23 cellular contexts compared by ENCODE assay signal in genomic region chr11:36243641-36244040, GRCh38. TPM values are rescaled to one million over a fixed set of nuclear protein-coding genes. Genes with fewer than 3 reads are reported as not detected.
DNase-seq lines count a peak whose midpoint lies in the region; ATAC-seq and TF ChIP-seq lines count a peak whose summit lies in the region.
"Had no signal": no experiment of that assay in that cellular context is flagged by ENCODE, and none has a peak within 500 bp of the region (broad histone marks: within the 10 kb centered on the region; RNA-seq: fewer than 3 reads in every experiment).

No MANE protein-coding gene starts in this region.

- H2BK15ac ChIP-seq in IMR-90 (ENCODE audit: low read depth, low read length): no peak overlapping the region

- TF ChIP-seq POLR2A in IMR-90 (IDR thresholded peaks at IDR 0.05; ENCODE audit: low read depth, low read length): no peak
- no peak for TF ChIP-seq POLR2A in heart left ventricle (IDR thresholded peaks at IDR 0.05)

- no peak overlapping the region for H3K9ac ChIP-seq in IMR-90 (ENCODE audit: low read depth, low read length)
- H3K9ac ChIP-seq: GM23248 had no signal

- no peak overlapping the region for H4K5ac ChIP-seq in IMR-90 (ENCODE audit: low read depth, low read length)

- no peak overlapping the region for H3K14ac ChIP-seq in IMR-90 (replicated peaks; ENCODE audit: low read depth, low read length)

- no peak overlapping the region for H3K18ac ChIP-seq in IMR-90 (ENCODE audit: low read depth, low read length)

- no peak overlapping the region for H3K23ac ChIP-seq in IMR-90 (ENCODE audit: low read depth, low read length)

- no TSS peak for BruUV-seq in IMR-90 (replicated peaks; lab: Mats Ljungman, UMichigan)

- H4K8ac ChIP-seq in IMR-90 (ENCODE audit: low read depth in 2 of 2, low read length in 2 of 2): no peak overlapping the region

- no peak overlapping the region for H2AFZ ChIP-seq in IMR-90 (replicated peaks; ENCODE audit: low read length, poor library complexity)
- H2AFZ ChIP-seq: GM23248 had no signal

- H2BK20ac ChIP-seq in IMR-90 (ENCODE audit: low read depth, low read length): no peak overlapping the region

- no peak overlapping the region for H2AK5ac ChIP-seq in IMR-90 (ENCODE audit: low read depth, low read length)

- peaks cover 28% of the 10 kb centered on the region for H3K27me3 ChIP-seq in IMR-90 (ENCODE audit: control insufficient read depth, insufficient read depth, low read length)
- H3K27me3 ChIP-seq in heart left ventricle: no peaks in the 10 kb centered on the region

- H3K79me1 ChIP-seq in IMR-90 (ENCODE audit: low read depth in 1 of 2, low read length in 2 of 2): no peaks in the 10 kb centered on the region

- no peak overlapping the region for H2AK9ac ChIP-seq in IMR-90 (replicated peaks; ENCODE audit: low read depth, low read length, poor library complexity)

- peak; percentile 24; the same call in 1 of the 2 replicates for ATAC-seq in IMR-90 (ENCODE audit: low read depth)
- no peak for ATAC-seq in heart left ventricle
- ATAC-seq: CD8-positive, alpha-beta T cell; HCT116; SK-N-SH treated with all-trans-retinoic acid at 6 μM for 48 hours had no signal

- H3K27ac ChIP-seq in IMR-90 (ENCODE audit: insufficient read depth, low read length) (no peak overlapping the region), heart left ventricle (no peak overlapping the region)
- H3K27ac ChIP-seq: GM23248, HL-60 had no signal

- TF ChIP-seq CTCF in IMR-90 (conservative IDR thresholded peaks at IDR 0.05; ENCODE audit: low read depth, low read length) (no peak), heart left ventricle (IDR thresholded peaks at IDR 0.05) (no peak)

- in situ Hi-C loops in IMR-90 (cut with MboI; ENCODE audit: low sequenced_read_pairs): no loop called here

- dilution Hi-C loops in IMR-90 (cut with HindIII; ENCODE audit: low sequenced_read_pairs, unreplicated experiment): no loop called here

- no peak overlapping the region for H3K56ac ChIP-seq in IMR-90 (ENCODE audit: extremely low read depth, insufficient read depth, low read length)

- H3K4ac ChIP-seq in IMR-90 (ENCODE audit: low read depth, low read length): no peak overlapping the region

- no peaks in the 10 kb centered on the region for H4K20me1 ChIP-seq in IMR-90 (ENCODE audit: insufficient read depth, low read length)

- H3K9me1 ChIP-seq in IMR-90 (ENCODE audit: insufficient read depth, low read length): no peaks in the 10 kb centered on the region

- H3K4me2 ChIP-seq in IMR-90 (ENCODE audit: low read depth, low read length): no peak overlapping the region

- H4K91ac ChIP-seq in IMR-90 (ENCODE audit: insufficient read depth, low read depth, low read length): no peak overlapping the region

- H3K4me1 ChIP-seq in IMR-90 (ENCODE audit: control insufficient read depth, insufficient read depth, low read length) (no peaks in the 10 kb centered on the region), heart left ventricle (peaks cover 0 to 4% (median 0%) of the 10 kb centered on the region in 12 donors)

- no CpG with 5 or more reads among the region's 1 CpG for WGBS in IMR-90 (ENCODE audit: extremely low coverage in 2 of 2, insufficient read length in 1 of 2), 2 experiments
- WGBS in heart left ventricle, 4 donors: 53 to 69% (median 67%) methylated on average over 1 of the region's 1 CpG

- H3K4me3 ChIP-seq in IMR-90 (ENCODE audit: insufficient read depth, low read depth, low read length): no peak overlapping the region
- no peak overlapping the region for H3K4me3 ChIP-seq in heart left ventricle
- H3K4me3 ChIP-seq: GM23248 had no signal

- intact Hi-C loops in IMR-90 (cut with micrococcal nuclease) (no loop called here), posterior cingulate gyrus (cut with DNase I) (no loop called here), heart left ventricle (cut with DNase I) (no loop called here)

- H2BK5ac ChIP-seq in IMR-90 (ENCODE audit: low read depth, low read length, poor library complexity, severe bottlenecking): no peak overlapping the region

- H3K9me3 ChIP-seq in IMR-90 (ENCODE audit: control insufficient read depth, insufficient read depth, low read length) (no peaks in the 10 kb centered on the region; the same call in 1 of the 2 replicates), heart left ventricle (no peaks in the 10 kb centered on the region)

- no peak for TF ChIP-seq RAD21 in IMR-90 (IDR thresholded peaks at IDR 0.05; ENCODE audit: low read length)

- no peaks in the 10 kb centered on the region for H3K36me3 ChIP-seq in IMR-90 (ENCODE audit: control insufficient read depth, insufficient read depth, low read length)
- H3K36me3 ChIP-seq in heart left ventricle: no peaks in the 10 kb centered on the region

- no peak overlapping the region for H2BK120ac ChIP-seq in IMR-90 (ENCODE audit: low read depth, low read length)

- POLR2A ChIA-PET in IMR-90 (lab: Charles Lee; ENCODE audit: unreplicated experiment): no interaction called here

- no peak for DNase-seq in IMR-90
- peak; percentile 80 for DNase-seq in cerebellar cortex (ENCODE audit: low spot score)
- DNase-seq in islet precursor cell: peak; percentile 38
- DNase-seq in posterior cingulate gyrus: peak in 7 of 10 donors; percentile 23 to 89 (median 42)
- DNase-seq in NCI-H526 (lab: John Stamatoyannopoulos, UW): no peak
- DNase-seq in MV-4-11 (lab: John Stamatoyannopoulos, UW): no peak
- no peak for DNase-seq in heart left ventricle
- DNase-seq: AML-193; Calu3; CD8-positive, alpha-beta T cell; DMS53; EL; GM23248; KG1; NCI-H1092 treated with DMSO at 0.1 percent for 48 hours; NCI-H1436 treated with DMSO at 0.1 percent for 48 hours; NCI-H1930; NCI-H510A treated with DMSO at 0.1 percent for 48 hours; NCI-H774; NK-92 treated with Interleukin-12 subunit alpha and Interleukin-12 subunit beta, amount 100 ng/mL, for 24 hours had no signal

- CTCF ChIA-PET in IMR-90 (lab: Yijun Ruan, JAX): no interaction called here

TF ChIP-seq in IMR-90, 13 proteins besides CTCF, POLR2A, EP300 and RAD21:
- TF ChIP-seq MXI1 (IDR thresholded peaks at IDR 0.05; ENCODE audit: borderline replicate concordance, low read depth, low read length) (no peak), FOS (IDR thresholded peaks at IDR 0.05; ENCODE audit: low read depth, low read length) (no peak), BHLHE40 (IDR thresholded peaks at IDR 0.05; ENCODE audit: low read depth, low read length) (no peak)
TF ChIP-seq in IMR-90: peak in this region for 0.

RNA-seq across cellular contexts. Expression of gene COMMD9, which starts 45.6 kb away (rescaled TPM):
- total RNA-seq in IMR-90 (2012; rRNA removed) (50.7 and 54.2 TPM in 2 replicates), heart left ventricle (10 to 100 TPM; 39.0 to 92.4 (median 59.4) TPM)
- polyA plus RNA-seq in IMR-90 (2012; rRNA removed) (58.3 and 77.1 TPM in 2 replicates), heart left ventricle (10 to 100 TPM; 43.1 to 46.4 TPM)
- 42.1 and 51.2 TPM in 2 replicates for polyA plus RNA-seq in IMR-90 (2012; cell fraction: cytosol; rRNA removed)
- polyA plus RNA-seq in IMR-90 (2012; cell fraction: nucleus; rRNA removed; ENCODE audit: low replicate concordance): 33.2 and 38.4 TPM in 2 replicates

RNA-seq across cellular contexts. Expression of gene PRR5L, which starts 52.4 kb away (rescaled TPM):
- total RNA-seq in IMR-90 (2012; rRNA removed) (3.3 and 3.6 TPM in 2 replicates), heart left ventricle (10 to 100 TPM in 1 of 9 donors, 1 to 10 TPM in 6, under 1 TPM in 2; 0.67 to 17.8 (median 3.1) TPM)
- polyA plus RNA-seq in IMR-90 (2012; rRNA removed) (2.6 and 2.9 TPM in 2 replicates), heart left ventricle (1 to 10 TPM in 1 of 2 donors, under 1 TPM in 1; 0.61 to 3.3 TPM)
- 2.2 and 2.3 TPM in 2 replicates for polyA plus RNA-seq in IMR-90 (2012; cell fraction: cytosol; rRNA removed)
- 4.6 and 6.8 TPM in 2 replicates for polyA plus RNA-seq in IMR-90 (2012; cell fraction: nucleus; rRNA removed; ENCODE audit: low replicate concordance)

Comparison
In these comparisons a context has a peak if more than half of its experiments do, and no peak if none do; other contexts are left out.
1. DNase-seq: peak in cerebellar cortex (single experiment), islet precursor cell (single experiment) and posterior cingulate gyrus (7 of 10); none in IMR-90 (single experiment), NCI-H526 (0 of 2), MV-4-11 (single experiment) and heart left ventricle (0 of 5).